26 cellular contexts compared by ENCODE assay signal in genomic region chr1:48302652-48303051, GRCh38.
"Had no signal": no experiment of that assay in that cellular context is flagged by ENCODE, and none has a peak within 500 bp of the region (broad histone marks: within the 10 kb centered on the region; RNA-seq: fewer than 3 reads in every experiment).

No MANE protein-coding gene starts in this region.

- H3K4me1 ChIP-seq: stomach, suprapubic skin, testis, thyroid gland, tibial artery, tibial nerve, transverse colon, upper lobe of left lung, upper lobe of right lung, uterus, vagina had no signal

- ATAC-seq: stimulated activated effector memory CD8-positive, alpha-beta T cell treated with anti-CD3 and anti-CD28 coated beads, Interleukin-12 subunit alpha, Interleukin-12 subunit beta, amount 100 ng/mL, for 72 hours; stimulated activated memory B cell treated with anti-CD40 and anti-IgM and Interleukin-4, amounts not matched to agents 10 μg/mL and 1 μg/mL and 100 μg/mL, for 72 hours; stimulated activated naive B cell treated with anti-CD40 and anti-IgM and Interleukin-4, amounts not matched to agents 10 μg/mL and 1 μg/mL and 100 μg/mL, for 72 hours; stimulated activated naive CD8-positive, alpha-beta T cell treated with anti-CD3 and anti-CD28 coated beads, Interleukin-15, amount 100 ng/mL, for 72 hours; stimulated activated naive CD8-positive, alpha-beta T cell treated with anti-CD3 and anti-CD28 coated beads, Interleukin-15, Interleukin-2, amounts not matched to agents 100 U/mL and 50 U/mL, for 24 hours; upper lobe of right lung had no signal

- H3K27ac ChIP-seq: stomach, suprapubic skin, testis, thoracic aorta, thyroid gland, tibial artery, tibial nerve, transverse colon, upper lobe of left lung, upper lobe of right lung, uterus, vagina had no signal

- H3K36me3 ChIP-seq: thoracic aorta, thyroid gland, uterus, vagina had no signal

- H3K4me3 ChIP-seq: stomach, suprapubic skin, testis, thoracic aorta, thyroid gland, tibial artery, tibial nerve, transverse colon, upper lobe of left lung, upper lobe of right lung, uterus, vagina had no signal

- DNase-seq: stimulated activated CD4-positive, alpha-beta T cell treated with anti-CD3 and anti-CD28 coated beads, Interleukin-2, amount 100 ng/mL, for 48 hours; stimulated activated CD4-positive, alpha-beta T cell treated with anti-CD3 and anti-CD28 coated beads, Interleukin-4, amount 100 ng/mL, for 1 hour; stimulated activated CD4-positive, alpha-beta T cell treated with anti-CD3 and anti-CD28 coated beads, Interleukin-4, amount 100 ng/mL, for 24 hours; stimulated activated CD4-positive, alpha-beta T cell treated with anti-CD3 and anti-CD28 coated beads, Interleukin-4, amount 100 ng/mL, for 4 hours; stimulated activated CD8-positive, alpha-beta memory T cell treated with anti-CD3 and anti-CD28 coated beads, Interleukin-4, amount 100 ng/mL, for 48 hours; stimulated activated naive B cell treated with anti-CD40 and anti-IgM and Interleukin-4, amounts not matched to agents 10 μg/mL and 1 μg/mL and 100 μg/mL, for 72 hours; stimulated activated naive CD4-positive, alpha-beta T cell; stimulated activated naive CD4-positive, alpha-beta T cell treated with Interleukin-2 at 50 U/mL for 16 hours; stimulated activated naive CD8-positive, alpha-beta T cell treated with anti-CD3 and anti-CD28 coated beads, Interleukin-15, amount 100 ng/mL, for 72 hours; stimulated activated naive CD8-positive, alpha-beta T cell treated with anti-CD3 and anti-CD28 coated beads, Interleukin-15, Interleukin-2, amounts not matched to agents 100 U/mL and 50 U/mL, for 24 hours; stomach; substantia nigra; testis; thyroid gland; tibial artery; transverse colon; trophoblast cell; upper lobe of left lung; upper lobe of right lung; uterus had no signal

- H3K9me3 ChIP-seq: suprapubic skin, testis, thoracic aorta, thyroid gland, upper lobe of left lung, upper lobe of right lung, vagina had no signal

- H3K27me3 ChIP-seq: stomach, suprapubic skin, testis, thyroid gland, tibial artery, tibial nerve, transverse colon, upper lobe of left lung, upper lobe of right lung, uterus, vagina had no signal
